10 cellular contexts compared by ENCODE assay signal in genomic region chr5:173885481-173886010, GRCh38. TPM values are rescaled to one million over a fixed set of nuclear protein-coding genes. Genes with fewer than 3 reads are reported as not detected.
DNase-seq lines count a peak whose midpoint lies in the region; ATAC-seq and TF ChIP-seq lines count a peak whose summit lies in the region.
"Had no signal": no experiment of that assay in that cellular context is flagged by ENCODE, and none has a peak within 500 bp of the region (broad histone marks: within the 10 kb centered on the region; RNA-seq: fewer than 3 reads in every experiment).

No MANE protein-coding gene starts in this region.

- peaks cover 8% of the 10 kb centered on the region for H3K4me1 ChIP-seq in colonic mucosa

- H3K9me3 ChIP-seq in colonic mucosa: no peaks in the 10 kb centered on the region

- no peak for TF ChIP-seq CTCF in colonic mucosa (IDR thresholded peaks at IDR 0.05)

- H3K27ac Mint-ChIP-seq in activated CD4-positive, alpha-beta T cell treated with anti-CD3 and anti-CD28 coated beads for 36 hours: peak overlapping the region; percentile 20

- CTCF ChIA-PET in activated CD4-positive, alpha-beta T cell treated with anti-CD3 and anti-CD28 coated beads for 36 hours (lab: Charles Lee): interaction anchor here (1.1 to 1.3 kb wide), 2 partner anchors 9 to 18 kb away, joined by 3 to 5 read pairs; no protein-coding TSS in a partner anchor

- H3K36me3 Mint-ChIP-seq in activated CD4-positive, alpha-beta T cell treated with anti-CD3 and anti-CD28 coated beads for 36 hours (ENCODE audit: low read depth): peaks cover 2% of the 10 kb centered on the region

- peaks cover 7% of the 10 kb centered on the region for H3K9me3 Mint-ChIP-seq in activated CD4-positive, alpha-beta T cell treated with anti-CD3 and anti-CD28 coated beads for 36 hours (ENCODE audit: low read depth)

- peak; percentile 19 for DNase-seq in activated CD4-positive, alpha-beta T cell treated with anti-CD3 and anti-CD28 coated beads for 36 hours
- no peak for DNase-seq in activated CD4-positive, alpha-beta T cell treated with anti-CD3 and anti-CD28 coated beads, Interleukin-2, amount 50 U/mL, for 4 hours
- DNase-seq in NOMO-1 treated with DMSO at 0.1 percent for 48 hours (lab: John Stamatoyannopoulos, UW; ENCODE audit: unreplicated experiment) (peak; percentile 91), colonic mucosa (peak; percentile 80), pulmonary artery endothelial cell (ENCODE audit: low read depth, low spot score) (peak; percentile 52), DMS79 (lab: John Stamatoyannopoulos, UW) (no peak)
- DNase-seq: cerebellar nuclear complex, NCI-H524 treated with DMSO at 0.1 percent for 48 hours had no signal

- H3K9ac ChIP-seq in colonic mucosa (ENCODE audit: low read depth in 2 of 2, low read length in 2 of 2): peak overlapping the region in 1 of 2 donors; percentile 46

- no peaks in the 10 kb centered on the region for H3K27me3 ChIP-seq in colonic mucosa

- H3K36me3 ChIP-seq in colonic mucosa: no peaks in the 10 kb centered on the region

- H3K4me3 ChIP-seq in colonic mucosa: no peak overlapping the region

- POLR2A ChIA-PET in activated CD4-positive, alpha-beta T cell treated with anti-CD3 and anti-CD28 coated beads for 36 hours (lab: Charles Lee): no interaction called here

- H3K27me3 Mint-ChIP-seq in activated CD4-positive, alpha-beta T cell treated with anti-CD3 and anti-CD28 coated beads for 36 hours: no peaks in the 10 kb centered on the region

- H3K4me1 Mint-ChIP-seq in activated CD4-positive, alpha-beta T cell treated with anti-CD3 and anti-CD28 coated beads for 36 hours: peaks cover 57% of the 10 kb centered on the region

- no peak for ATAC-seq in activated CD4-positive, alpha-beta T cell treated with anti-CD3 and anti-CD28 coated beads for 36 hours
- ATAC-seq in GM18519 (IDR thresholded peaks at IDR 0.05; ENCODE audit: low FRiP score, unreplicated experiment): no peak
- no peak for ATAC-seq in HG03108 (IDR thresholded peaks at IDR 0.05; ENCODE audit: unreplicated experiment)

- H3K27ac ChIP-seq in colonic mucosa: peak overlapping the region; percentile 80

- H3K4me3 Mint-ChIP-seq in activated CD4-positive, alpha-beta T cell treated with anti-CD3 and anti-CD28 coated beads for 36 hours: no peak overlapping the region

- intact Hi-C loops in activated CD4-positive, alpha-beta T cell treated with anti-CD3 and anti-CD28 coated beads for 36 hours (cut with DNase I, micrococcal nuclease): loop anchor here in 1 of 2 experiments (2.0 to 10.0 kb wide), 4 partner anchors 103 to 1589 kb away; partner anchors contain the start of genes BNIP1, DUSP1 and SFXN1
- intact Hi-C loops in colonic mucosa (cut with DNase I): loop anchor here (10.0 kb wide), 1 partner anchor 121 kb away; no protein-coding TSS in a partner anchor

RNA-seq across cellular contexts. Expression of gene CPEB4, which starts 2.6 kb away (rescaled TPM):
- 1 to 10 TPM; 5.6 to 8.3 TPM for total RNA-seq in activated CD4-positive, alpha-beta T cell treated with anti-CD3 and anti-CD28 coated beads for 36 hours
- total RNA-seq in colonic mucosa (10 to 100 TPM; 23.3 to 41.7 TPM), pulmonary artery endothelial cell (10.8 and 12.6 TPM in 2 replicates)

Comparison
In these comparisons a context has a peak if more than half of its experiments do, and no peak if none do; other contexts are left out.
1. DNase-seq: peak in activated CD4-positive, alpha-beta T cell treated with anti-CD3 and anti-CD28 coated beads for 36 hours (single experiment), NOMO-1 treated with DMSO at 0.1 percent for 48 hours (single experiment), colonic mucosa (single experiment) and pulmonary artery endothelial cell (single experiment); none in activated CD4-positive, alpha-beta T cell treated with anti-CD3 and anti-CD28 coated beads, Interleukin-2, amount 50 U/mL, for 4 hours (0 of 2) and DMS79 (single experiment).